Comparison of ENCODE assay signal across 8 cellular contexts in genomic region chr3:52455283-52456168, GRCh38. TPM values are rescaled to one million over a fixed set of nuclear protein-coding genes. Genes with fewer than 3 reads are reported as not detected.
A peak's percentile ranks its signal among the peaks of the same experiment; 100 is the strongest.
DNase-seq lines count a peak whose midpoint lies in the region; ATAC-seq and TF ChIP-seq lines count a peak whose summit lies in the region.

TSS of gene NISCH (plus strand) at chr3:52455604. CDS start at chr3:52455642, 38 bp downstream.

- ATAC-seq in GM18519 (IDR thresholded peaks at IDR 0.05; ENCODE audit: low FRiP score, unreplicated experiment) (peak; percentile 60), HG03045 (IDR thresholded peaks at IDR 0.05; ENCODE audit: unreplicated experiment) (peak; percentile 73), left lobe of liver (peak; percentile 90)

- H3K4me3 ChIP-seq in A673 (ENCODE audit: low read depth, low read length, poor library complexity, severe bottlenecking) (peak within 1 kb of the TSS; percentile 77), colonic mucosa (peak within 1 kb of the TSS; percentile 79)

- no TSS peak for BruUV-seq in A673 (replicated peaks; lab: Mats Ljungman, UMichigan)

- H3K27me3 ChIP-seq in A673 (replicated peaks; ENCODE audit: insufficient read depth, low read depth, low read length, poor library complexity), result no peaks in the 10 kb centered on the region
- H3K27me3 ChIP-seq in colonic mucosa, result no peaks in the 10 kb centered on the region

- CTCF ChIA-PET in A673 (lab: Charles Lee), result interaction anchor here (0.6 kb wide), 1 partner anchor 8 kb away, joined by 5 read pairs; no protein-coding TSS in a partner anchor

- DNase-seq in A673 (ENCODE audit: low spot score) (peak; percentile 74), NCI-H510A treated with DMSO at 0.1 percent for 48 hours (lab: John Stamatoyannopoulos, UW) (peak; percentile 72), colonic mucosa (peak; percentile 94), left lobe of liver (ENCODE audit: low spot score) (peak; percentile 91)
- DNase-seq in activated CD4-positive, alpha-beta T cell treated with anti-CD3 and anti-CD28 coated beads for 48 hours, result peak; percentile 98
- DNase-seq in stimulated activated CD4-positive, alpha-beta T cell treated with anti-CD3 and anti-CD28 coated beads, Interleukin-2, amount 100 ng/mL, for 4 hours (ENCODE audit: low read depth), result peak; percentile 95

- H3K36me3 ChIP-seq in A673 (ENCODE audit: insufficient read depth, low read length, poor library complexity, severe bottlenecking) (peaks cover 11% of the 10 kb centered on the region), colonic mucosa (no peaks in the 10 kb centered on the region)

- H3K27ac ChIP-seq in A673 (ENCODE audit: low read depth, low read length, poor library complexity, severe bottlenecking) (peak within 1 kb of the TSS; percentile 76), colonic mucosa (peak within 1 kb of the TSS; percentile 51)

- intact Hi-C loops in A673 (cut with micrococcal nuclease; ENCODE audit: unreplicated experiment), result no loop called here
- intact Hi-C loops in colonic mucosa (cut with DNase I), result no loop called here

- H3K9ac ChIP-seq in colonic mucosa (ENCODE audit: low read depth in 2 of 2, low read length in 2 of 2), result peak within 1 kb of the TSS; percentile 88 to 95

- TF ChIP-seq CTCF in A673 (conservative IDR thresholded peaks at IDR 0.05; ENCODE audit: low read depth, low read length) (no peak), colonic mucosa (IDR thresholded peaks at IDR 0.05) (no peak)

- H3K9me3 ChIP-seq in A673 (ENCODE audit: low read depth, low read length, poor library complexity, severe bottlenecking), result no peaks in the 10 kb centered on the region
- H3K9me3 ChIP-seq in colonic mucosa, result no peaks in the 10 kb centered on the region

- POLR2A ChIA-PET in A673 (lab: Charles Lee; ENCODE audit: low non-redundant PET), result no interaction called here

- peaks cover 3% of the 10 kb centered on the region for H3K4me1 ChIP-seq in A673 (ENCODE audit: insufficient read depth, low read length, poor library complexity, severe bottlenecking)
- peaks cover 5% of the 10 kb centered on the region for H3K4me1 ChIP-seq in colonic mucosa

RNA-seq across cellular contexts. Expression of gene NISCH, which starts in this region (rescaled TPM):
- total RNA-seq in A673 (2021) (46.9 and 48.6 TPM in 2 replicates), colonic mucosa (10 to 100 TPM; 43.2 to 60.5 TPM), left lobe of liver (39.3 TPM)

Comparison
In these comparisons a context has a peak if more than half of its experiments do, and no peak if none do; other contexts are left out.
1. Peak in every context shown above with its lines: DNase-seq, ATAC-seq, H3K4me3 ChIP-seq and H3K27ac ChIP-seq.